1 cellular context compared by ENCODE assay signal in the genomic region with DNA sequence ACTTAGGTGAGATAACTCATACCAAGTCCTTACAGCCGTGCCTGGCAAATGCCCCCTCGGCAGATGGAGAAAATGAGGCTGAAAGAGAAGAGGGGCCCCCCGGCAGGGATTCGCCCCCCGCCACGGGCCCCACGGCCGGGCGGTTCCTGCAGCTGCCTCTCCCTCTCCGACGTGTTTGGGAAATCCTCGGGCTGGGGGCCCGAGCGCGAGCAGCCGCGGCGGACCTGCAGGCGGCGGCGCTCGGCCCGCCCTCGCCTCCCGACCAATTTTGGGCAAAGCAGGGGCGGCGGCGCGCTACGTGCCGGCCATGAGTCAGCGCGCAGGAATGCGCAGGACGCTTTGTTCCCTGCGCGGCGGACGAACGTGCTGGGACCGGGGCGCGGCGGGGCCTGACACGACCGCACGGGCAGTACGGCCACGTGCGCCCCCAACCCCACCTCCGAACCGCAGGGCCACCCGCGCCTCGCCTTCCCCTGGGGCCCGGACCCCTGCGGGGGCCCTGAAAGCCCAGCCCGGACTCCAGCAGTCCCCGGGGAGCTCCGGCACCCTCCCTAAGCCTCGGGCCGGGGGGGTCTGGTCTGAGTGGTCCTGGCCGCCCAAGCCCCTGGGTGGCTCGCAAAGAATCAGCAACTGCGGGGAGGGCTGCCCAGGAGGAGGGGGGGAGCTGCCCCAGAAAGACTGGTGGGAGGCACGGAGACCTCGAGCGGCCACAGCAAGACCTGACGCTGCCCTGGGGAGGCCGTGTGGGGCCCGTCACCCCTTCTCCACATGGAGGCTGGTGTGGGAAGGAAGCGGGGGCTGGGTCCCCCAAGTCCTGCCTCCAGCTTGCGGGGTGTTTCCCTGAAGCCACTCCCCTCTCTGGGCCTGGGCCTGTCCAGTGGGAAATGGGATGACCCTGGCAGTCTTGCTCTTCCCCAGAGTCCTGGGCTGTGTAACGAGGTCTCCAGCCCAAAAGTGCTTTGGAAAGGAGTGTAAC.
TF ChIP-seq lines count a peak whose summit lies in the region.

No MANE protein-coding gene starts in this region.

TF ChIP-seq in A549, 52 proteins besides CTCF, POLR2A, EP300 and RAD21 (continued from another document):
- TF ChIP-seq PBX3 (IDR thresholded peaks at IDR 0.05) (no peak), CBX8 (IDR thresholded peaks at IDR 0.05) (no peak), HEYL (CRISPR knock-in tag; IDR thresholded peaks at IDR 0.05) (no peak), KDM5A (IDR thresholded peaks at IDR 0.05) (no peak), JUN (IDR thresholded peaks at IDR 0.05) (peak in 1 of 2 experiments; percentile 67; a peak in 3 of 5 replicates), ZFP36 (IDR thresholded peaks at IDR 0.05; ENCODE audit: borderline replicate concordance, partially characterized antibody) (no peak), FOXS1 (CRISPR knock-in tag; IDR thresholded peaks at IDR 0.05) (0 out of 2 replicates have a peak, but pooled peaks have one; percentile 44), RCOR1 (IDR thresholded peaks at IDR 0.05; ENCODE audit: low read depth, low read length) (no peak), MAZ (IDR thresholded peaks at IDR 0.05; ENCODE audit: borderline replicate concordance, low read depth, low read length) (no peak), ESRRA (IDR thresholded peaks at IDR 0.05; ENCODE audit: borderline replicate concordance, low read length) (no peak), NPAS2 (CRISPR knock-in tag; IDR thresholded peaks at IDR 0.05; ENCODE audit: borderline replicate concordance) (no peak), GATA3 (IDR thresholded peaks at IDR 0.05; ENCODE audit: borderline replicate concordance) (peak; percentile 37; the same call in 1 of the 2 replicates), SMC3 (IDR thresholded peaks at IDR 0.05) (no peak), ATOH8 (CRISPR knock-in tag; IDR thresholded peaks at IDR 0.05; ENCODE audit: low read depth) (no peak), PHF8 (IDR thresholded peaks at IDR 0.05; ENCODE audit: borderline replicate concordance, low read depth) (0 out of 2 replicates have a peak, but pooled peaks have one; percentile 17), HOXA7 (CRISPR knock-in tag; IDR thresholded peaks at IDR 0.05) (no peak), RNF2 (IDR thresholded peaks at IDR 0.05; ENCODE audit: borderline replicate concordance, low read depth) (no peak), REST (IDR thresholded peaks at IDR 0.05) (no peak), TFCP2L1 (CRISPR knock-in tag; IDR thresholded peaks at IDR 0.05) (0 out of 2 replicates have a peak, but pooled peaks have one; percentile 51), MYC (IDR thresholded peaks at IDR 0.05; ENCODE audit: borderline replicate concordance, low read length) (0 out of 2 replicates have a peak, but pooled peaks have one; percentile 35), RFX5 (IDR thresholded peaks at IDR 0.05) (no peak), FOSL2 (IDR thresholded peaks at IDR 0.05) (peak; percentile 70), FOSL2 (CRISPR knock-in tag; IDR thresholded peaks at IDR 0.05) (peak; percentile 92), KDM1A (IDR thresholded peaks at IDR 0.05; ENCODE audit: low read depth) (no peak), HDAC2 (IDR thresholded peaks at IDR 0.05) (no peak), ZC3H11A (IDR thresholded peaks at IDR 0.05) (no peak), BHLHE40 (IDR thresholded peaks at IDR 0.05; ENCODE audit: low read depth, low read length) (peak; percentile 76), CHD4 (IDR thresholded peaks at IDR 0.05; ENCODE audit: borderline replicate concordance) (no peak)
- TF ChIP-seq, protein P1, sequence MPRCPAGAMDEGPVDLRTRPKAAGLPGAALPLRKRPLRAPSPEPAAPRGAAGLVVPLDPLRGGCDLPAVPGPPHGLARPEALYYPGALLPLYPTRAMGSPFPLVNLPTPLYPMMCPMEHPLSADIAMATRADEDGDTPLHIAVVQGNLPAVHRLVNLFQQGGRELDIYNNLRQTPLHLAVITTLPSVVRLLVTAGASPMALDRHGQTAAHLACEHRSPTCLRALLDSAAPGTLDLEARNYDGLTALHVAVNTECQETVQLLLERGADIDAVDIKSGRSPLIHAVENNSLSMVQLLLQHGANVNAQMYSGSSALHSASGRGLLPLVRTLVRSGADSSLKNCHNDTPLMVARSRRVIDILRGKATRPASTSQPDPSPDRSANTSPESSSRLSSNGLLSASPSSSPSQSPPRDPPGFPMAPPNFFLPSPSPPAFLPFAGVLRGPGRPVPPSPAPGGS (IDR thresholded peaks at IDR 0.05) = no peak
- TF ChIP-seq, protein P2, sequence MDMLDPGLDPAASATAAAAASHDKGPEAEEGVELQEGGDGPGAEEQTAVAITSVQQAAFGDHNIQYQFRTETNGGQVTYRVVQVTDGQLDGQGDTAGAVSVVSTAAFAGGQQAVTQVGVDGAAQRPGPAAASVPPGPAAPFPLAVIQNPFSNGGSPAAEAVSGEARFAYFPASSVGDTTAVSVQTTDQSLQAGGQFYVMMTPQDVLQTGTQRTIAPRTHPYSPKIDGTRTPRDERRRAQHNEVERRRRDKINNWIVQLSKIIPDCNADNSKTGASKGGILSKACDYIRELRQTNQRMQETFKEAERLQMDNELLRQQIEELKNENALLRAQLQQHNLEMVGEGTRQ (IDR thresholded peaks at IDR 0.05) = no peak
- TF ChIP-seq, protein P3, sequence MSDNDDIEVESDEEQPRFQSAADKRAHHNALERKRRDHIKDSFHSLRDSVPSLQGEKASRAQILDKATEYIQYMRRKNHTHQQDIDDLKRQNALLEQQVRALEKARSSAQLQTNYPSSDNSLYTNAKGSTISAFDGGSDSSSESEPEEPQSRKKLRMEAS (IDR thresholded peaks at IDR 0.05) = peak; percentile 93
- TF ChIP-seq, protein P4, sequence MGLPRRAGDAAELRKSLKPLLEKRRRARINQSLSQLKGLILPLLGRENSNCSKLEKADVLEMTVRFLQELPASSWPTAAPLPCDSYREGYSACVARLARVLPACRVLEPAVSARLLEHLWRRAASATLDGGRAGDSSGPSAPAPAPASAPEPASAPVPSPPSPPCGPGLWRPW (IDR thresholded peaks at IDR 0.05) = no peak
